Comparison of ENCODE assay signal across 1 cellular context in genomic region chr22:42970029-42970428, GRCh38.
TF ChIP-seq lines count a peak whose summit lies in the region.

No MANE protein-coding gene starts in this region.

TF ChIP-seq in SK-N-SH treated with all-trans-retinoic acid at 6 μM for 48 hours, 23 proteins besides CTCF, POLR2A, EP300 and RAD21 (continued from another document):
- TF ChIP-seq PATZ1 (CRISPR knock-in tag; IDR thresholded peaks at IDR 0.05; ENCODE audit: borderline replicate concordance) (no peak), TOX (CRISPR knock-in tag; IDR thresholded peaks at IDR 0.05; ENCODE audit: borderline replicate concordance) (no peak), ZNF70 (CRISPR knock-in tag; IDR thresholded peaks at IDR 0.05) (no peak), OSR1 (CRISPR knock-in tag; IDR thresholded peaks at IDR 0.05) (no peak), ZNF8 (CRISPR knock-in tag; IDR thresholded peaks at IDR 0.05) (no peak), ZFP30 (CRISPR knock-in tag; IDR thresholded peaks at IDR 0.05) (no peak), TCF4 (CRISPR knock-in tag; IDR thresholded peaks at IDR 0.05; ENCODE audit: borderline replicate concordance) (no peak), ESRRG (CRISPR knock-in tag; IDR thresholded peaks at IDR 0.05) (no peak), ZFP3 (CRISPR knock-in tag; IDR thresholded peaks at IDR 0.05) (no peak), POU6F1 (CRISPR knock-in tag; IDR thresholded peaks at IDR 0.05; ENCODE audit: borderline replicate concordance, low read depth) (no peak), ZNF565 (CRISPR knock-in tag; conservative IDR thresholded peaks at IDR 0.05; ENCODE audit: low read depth) (no peak)
